19 cellular contexts compared by ENCODE assay signal in genomic region chr2:39390126-39390692, GRCh38.
"Had no signal": no experiment of that assay in that cellular context is flagged by ENCODE, and none has a peak within 500 bp of the region (broad histone marks: within the 10 kb centered on the region; RNA-seq: fewer than 3 reads in every experiment).

No MANE protein-coding gene starts in this region.

- H3K4me1 Mint-ChIP-seq: activated CD4-positive, alpha-beta T cell treated with anti-CD3 and anti-CD28 coated beads, Interleukin-2, amount 10 ng/mL, durations not matched to agents 7 days and 5 days had no signal

- H3K27ac ChIP-seq: esophagus squamous epithelium, thoracic aorta, upper lobe of right lung had no signal

- H3K4me3 Mint-ChIP-seq: activated CD4-positive, alpha-beta T cell treated with anti-CD3 and anti-CD28 coated beads, Interleukin-2, amount 10 ng/mL, durations not matched to agents 7 days and 5 days; activated T-cell treated with anti-CD3 and anti-CD28 coated beads, Interleukin-2, amount 50 U/mL, for 4 hours; dendritic cell treated with granulocyte-macrophage colony-stimulating factor and Interleukin-4, amounts not matched to agents 40 ng/mL and 50 ng/mL, for 4 days; naive B cell; neural crest cell had no signal

- H3K9me3 ChIP-seq: esophagus squamous epithelium, mucosa of descending colon, thoracic aorta, upper lobe of right lung had no signal

- H3K4me3 ChIP-seq: esophagus squamous epithelium, mucosa of descending colon, smooth muscle cell, thoracic aorta, upper lobe of right lung had no signal

- H3K36me3 ChIP-seq: esophagus squamous epithelium, thoracic aorta, upper lobe of right lung had no signal

- H3K27me3 Mint-ChIP-seq: activated CD4-positive, alpha-beta T cell treated with anti-CD3 and anti-CD28 coated beads, Interleukin-2, amount 10 ng/mL, durations not matched to agents 7 days and 5 days; naive B cell; progenitor cell of endocrine pancreas had no signal

- H3K9me3 Mint-ChIP-seq: activated T-cell treated with anti-CD3 and anti-CD28 coated beads, Interleukin-2, amount 50 U/mL, for 4 hours had no signal

- ATAC-seq: activated naive CD4-positive, alpha-beta T cell treated with anti-CD3 and anti-CD28 coated beads, Interleukin-2, amount 50 U/mL, for 72 hours; activated T-cell treated with anti-CD3 and anti-CD28 coated beads, Interleukin-2, amount 50 U/mL, for 4 hours; mucosa of descending colon; right cardiac atrium; upper lobe of right lung had no signal

- DNase-seq: activated CD4-positive, alpha-beta T cell treated with anti-CD3 and anti-CD28 coated beads, Interleukin-2, amount 10 ng/mL, durations not matched to agents 7 days and 5 days; activated CD8-positive, alpha-beta memory T cell treated with anti-CD3 and anti-CD28 coated beads, Interleukin-2, amount 50 U/mL, for 4 hours; activated effector memory CD4-positive, alpha-beta T cell treated with Interleukin-2 at 50 U/mL for 16 hours; activated T-cell treated with anti-CD3 and anti-CD28 coated beads, Interleukin-2, amount 50 U/mL, for 4 hours; amniotic stem cell; effector CD8-positive, alpha-beta T cell; esophagus squamous epithelium; mesenchymal stem cell; mucosa of descending colon; naive B cell; right cardiac atrium; stimulated activated CD4-positive, alpha-beta T cell treated with anti-CD3 and anti-CD28 coated beads, Interleukin-4, amount 100 ng/mL, for 1 hour; upper lobe of right lung had no signal

- H3K27ac Mint-ChIP-seq: activated CD4-positive, alpha-beta T cell treated with anti-CD3 and anti-CD28 coated beads, Interleukin-2, amount 10 ng/mL, durations not matched to agents 7 days and 5 days; activated naive CD4-positive, alpha-beta T cell treated with anti-CD3 and anti-CD28 coated beads, Interleukin-2, amount 50 U/mL, for 72 hours; dendritic cell treated with granulocyte-macrophage colony-stimulating factor and Interleukin-4, amounts not matched to agents 40 ng/mL and 50 ng/mL, for 4 days; progenitor cell of endocrine pancreas had no signal

- H3K27me3 ChIP-seq: esophagus squamous epithelium, upper lobe of right lung had no signal
